ENCODE assay signal across 8 cellular contexts in the genomic region with DNA sequence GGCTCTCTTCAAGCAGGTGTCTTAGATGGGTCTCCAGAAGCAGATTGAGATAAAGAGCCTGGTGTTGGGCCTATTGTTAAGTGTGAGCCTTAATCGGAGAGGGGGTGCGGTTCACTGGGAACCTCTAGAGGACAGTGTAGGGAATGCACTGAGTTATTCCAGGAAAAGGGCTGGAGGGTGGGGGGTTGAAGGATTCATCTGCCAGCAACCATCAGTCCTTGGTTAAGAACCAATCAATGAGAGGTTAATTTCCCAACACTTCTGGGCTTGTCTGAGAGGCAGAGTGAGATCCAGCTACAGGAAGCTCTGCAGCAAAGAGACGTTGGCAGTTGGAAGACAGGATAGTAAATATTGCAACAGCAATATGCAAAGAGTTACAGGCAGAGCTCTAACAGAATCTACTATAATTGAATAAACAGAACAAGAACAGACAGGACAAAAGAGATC. TPM values are rescaled to one million over a fixed set of nuclear protein-coding genes. Genes with fewer than 3 reads are reported as not detected.
A peak's percentile ranks its signal among the peaks of the same experiment; 100 is the strongest.
DNase-seq lines count a peak whose midpoint lies in the region; ATAC-seq and TF ChIP-seq lines count a peak whose summit lies in the region.

No MANE protein-coding gene starts in this region.

- H4K91ac ChIP-seq in trophoblast cell (ENCODE audit: low read depth, low read length), result no peak overlapping the region

- no peaks in the 10 kb centered on the region for H3K9me3 Mint-ChIP-seq in activated CD8-positive, alpha-beta T cell treated with anti-CD3 and anti-CD28 coated beads for 36 hours

- H3K79me2 ChIP-seq in fibroblast of lung (ENCODE audit: control insufficient read depth, insufficient read depth, low read length) (no peaks in the 10 kb centered on the region), trophoblast cell (ENCODE audit: control insufficient read depth, insufficient read depth, low read length, poor library complexity) (no peaks in the 10 kb centered on the region), smooth muscle cell (ENCODE audit: low read depth) (no peaks in the 10 kb centered on the region)

- H3K27ac Mint-ChIP-seq in activated CD8-positive, alpha-beta T cell treated with anti-CD3 and anti-CD28 coated beads for 36 hours, result no peak overlapping the region

- no peak overlapping the region for H3K4ac ChIP-seq in trophoblast cell (ENCODE audit: low read depth, low read length)

- POLR2A ChIA-PET in activated CD8-positive, alpha-beta T cell treated with anti-CD3 and anti-CD28 coated beads for 36 hours (lab: Charles Lee), result no interaction called here

- H3K14ac ChIP-seq in trophoblast cell (ENCODE audit: low read length), result no peak overlapping the region

- intact Hi-C loops in activated CD8-positive, alpha-beta T cell treated with anti-CD3 and anti-CD28 coated beads for 36 hours (cut with micrococcal nuclease), result loop anchor here (10.0 kb wide), 1 partner anchor 234 kb away; no protein-coding TSS in a partner anchor

- no peaks in the 10 kb centered on the region for H4K20me1 ChIP-seq in fibroblast of lung (ENCODE audit: control insufficient read depth, extremely low read depth, insufficient read depth, low read length)
- H4K20me1 ChIP-seq in smooth muscle cell (ENCODE audit: low read depth), result no peaks in the 10 kb centered on the region

- no peaks in the 10 kb centered on the region for H3K36me3 ChIP-seq in GM06990 (ENCODE audit: control insufficient read depth, insufficient read depth, low read length)
- H3K36me3 ChIP-seq in fibroblast of lung (ENCODE audit: control insufficient read depth, insufficient read depth, low read length), result no peaks in the 10 kb centered on the region
- no peaks in the 10 kb centered on the region for H3K36me3 ChIP-seq in trophoblast cell (ENCODE audit: control insufficient read depth in 1 of 2, insufficient read depth in 2 of 2, low read length in 2 of 2)
- no peaks in the 10 kb centered on the region for H3K36me3 ChIP-seq in smooth muscle cell (ENCODE audit: low read depth)

- H3K4me3 ChIP-seq in GM06990 (replicated peaks; ENCODE audit: low read depth, low read length) (no peak overlapping the region), fibroblast of lung (replicated peaks in 1 of 4; ENCODE audit: control extremely low read depth in 1 of 4, insufficient read depth in 1 of 4, low read depth in 3 of 4, low read length in 4 of 4) (no peak overlapping the region), trophoblast cell (ENCODE audit: low read depth, low read length) (no peak overlapping the region), smooth muscle cell (no peak overlapping the region)

- H3K27me3 Mint-ChIP-seq in activated CD8-positive, alpha-beta T cell treated with anti-CD3 and anti-CD28 coated beads for 36 hours, result peaks cover 4% of the 10 kb centered on the region

- CTCF ChIA-PET in activated CD8-positive, alpha-beta T cell treated with anti-CD3 and anti-CD28 coated beads for 36 hours (lab: Charles Lee), result interaction anchor here (0.8 to 1.6 kb wide), 4 partner anchors 11 to 316 kb away, joined by 3 to 5 read pairs (median 3); a partner anchor contains a TSS

- H4K12ac ChIP-seq in trophoblast cell (ENCODE audit: low read depth, low read length), result no peak overlapping the region

- no peak for DNase-seq in GM06990 (ENCODE audit: extremely low read depth, insufficient read length)
- peak; percentile 94 to 98 for DNase-seq in NCI-H526 (lab: John Stamatoyannopoulos, UW)
- DNase-seq in activated CD8-positive, alpha-beta T cell treated with anti-CD3 and anti-CD28 coated beads for 36 hours, result peak; percentile 37
- DNase-seq in fibroblast of lung (ENCODE audit: low read depth in 2 of 2), result peak; percentile 1 to 4
- peak; percentile 11 to 69 for DNase-seq in trophoblast cell
- DNase-seq in smooth muscle cell (lab: John Stamatoyannopoulos, UW; ENCODE audit: unreplicated experiment), result no peak

- H3K23ac ChIP-seq in trophoblast cell (ENCODE audit: low read length), result no peak overlapping the region

- H3K27me3 ChIP-seq in GM06990 (replicated peaks; ENCODE audit: control insufficient read depth, insufficient read depth, low read length) (no peaks in the 10 kb centered on the region), fibroblast of lung (ENCODE audit: control insufficient read depth, insufficient read depth, low read length) (no peaks in the 10 kb centered on the region), trophoblast cell (ENCODE audit: insufficient read depth, low read length) (no peaks in the 10 kb centered on the region), smooth muscle cell (ENCODE audit: low read depth) (no peaks in the 10 kb centered on the region)

- H3K36me3 Mint-ChIP-seq in activated CD8-positive, alpha-beta T cell treated with anti-CD3 and anti-CD28 coated beads for 36 hours (ENCODE audit: low read depth), result no peaks in the 10 kb centered on the region

- H3K4me1 ChIP-seq in fibroblast of lung (ENCODE audit: control insufficient read depth, extremely low read depth, insufficient read depth, low read length) (no peaks in the 10 kb centered on the region), trophoblast cell (ENCODE audit: control insufficient read depth in 1 of 2, insufficient read depth in 2 of 2, low read length in 2 of 2) (no peaks in the 10 kb centered on the region), smooth muscle cell (ENCODE audit: low read depth) (no peaks in the 10 kb centered on the region)

- H3K4me3 Mint-ChIP-seq in activated CD8-positive, alpha-beta T cell treated with anti-CD3 and anti-CD28 coated beads for 36 hours, result no peak overlapping the region

- H3K9ac ChIP-seq in fibroblast of lung (ENCODE audit: insufficient read depth, low read length), result no peak overlapping the region
- no peak overlapping the region for H3K9ac ChIP-seq in trophoblast cell (ENCODE audit: low read length)
- H3K9ac ChIP-seq in smooth muscle cell (ENCODE audit: low read depth), result no peak overlapping the region

- H2BK12ac ChIP-seq in trophoblast cell (ENCODE audit: low read length), result no peak overlapping the region

- no peak overlapping the region for H3K4me2 ChIP-seq in fibroblast of lung (ENCODE audit: extremely low read depth, insufficient read depth, low read length)
- no peak overlapping the region for H3K4me2 ChIP-seq in trophoblast cell (ENCODE audit: low read length)
- no peak overlapping the region for H3K4me2 ChIP-seq in smooth muscle cell

- no peak overlapping the region for H3K18ac ChIP-seq in trophoblast cell (ENCODE audit: low read length)

- H3K79me1 ChIP-seq in trophoblast cell (ENCODE audit: low read length), result no peaks in the 10 kb centered on the region

- H2AFZ ChIP-seq in fibroblast of lung (ENCODE audit: low read length), result no peak overlapping the region
- no peak overlapping the region for H2AFZ ChIP-seq in trophoblast cell (ENCODE audit: insufficient read depth, low read length, poor library complexity)
- no peak overlapping the region for H2AFZ ChIP-seq in smooth muscle cell (ENCODE audit: low read depth)

- no peaks in the 10 kb centered on the region for H3F3A ChIP-seq in smooth muscle cell (ENCODE audit: low read depth)

- TF ChIP-seq CTCF in 22Rv1 (IDR thresholded peaks at IDR 0.05) (peak; percentile 50), GM06990 (IDR thresholded peaks at IDR 0.05; ENCODE audit: insufficient read depth, low read length, poor library complexity, severe bottlenecking) (peak; percentile 61), fibroblast of lung (conservative IDR thresholded peaks at IDR 0.05 in 1 of 2, IDR thresholded peaks at IDR 0.05 in 1 of 2; ENCODE audit: low read depth in 1 of 2, low read length in 2 of 2) (peak; percentile 34 to 45), smooth muscle cell (IDR thresholded peaks at IDR 0.05; ENCODE audit: borderline replicate concordance, insufficient read depth, poor library complexity, severe bottlenecking) (no peak)
- TF ChIP-seq CTCF in activated CD8-positive, alpha-beta T cell treated with anti-CD3 and anti-CD28 coated beads for 36 hours (IDR thresholded peaks at IDR 0.05), result peak; percentile 24

- H3K9me3 ChIP-seq in fibroblast of lung (ENCODE audit: control insufficient read depth, insufficient read depth, low read depth, low read length) (no peaks in the 10 kb centered on the region), trophoblast cell (ENCODE audit: insufficient read depth, low read depth, low read length) (peaks cover 10% of the 10 kb centered on the region), smooth muscle cell (replicated peaks; ENCODE audit: low read depth) (peaks cover 7% of the 10 kb centered on the region)

- no peak overlapping the region for H2BK5ac ChIP-seq in trophoblast cell (ENCODE audit: low read depth, low read length, poor library complexity)

- ATAC-seq in activated CD8-positive, alpha-beta T cell treated with anti-CD3 and anti-CD28 coated beads for 36 hours, result peak; percentile 75
- no peak for ATAC-seq in GM18909 (IDR thresholded peaks at IDR 0.05; ENCODE audit: poor library complexity, unreplicated experiment)

- no peak overlapping the region for H4K8ac ChIP-seq in trophoblast cell (ENCODE audit: low read depth, low read length)

- H2AK5ac ChIP-seq in trophoblast cell (ENCODE audit: low read length), result no peak overlapping the region

- no peak overlapping the region for H2BK120ac ChIP-seq in trophoblast cell (ENCODE audit: insufficient read depth, low read length, poor library complexity)

- no CpG with 5 or more reads among the region's 3 CpGs for WGBS in trophoblast cell (ENCODE audit: extremely low coverage, insufficient coverage, insufficient read length)
- WGBS in smooth muscle cell (ENCODE audit: low lambda C conversion rate), result 47% methylated on average over 3 of the region's 3 CpGs

- peaks cover 8% of the 10 kb centered on the region for H3K4me1 Mint-ChIP-seq in activated CD8-positive, alpha-beta T cell treated with anti-CD3 and anti-CD28 coated beads for 36 hours (ENCODE audit: low read depth)

- H3K27ac ChIP-seq in 22Rv1, result no peak overlapping the region
- no peak overlapping the region for H3K27ac ChIP-seq in fibroblast of lung (ENCODE audit: insufficient read depth, low read length)
- no peak overlapping the region for H3K27ac ChIP-seq in trophoblast cell (ENCODE audit: low read depth, low read length)
- H3K27ac ChIP-seq in smooth muscle cell (ENCODE audit: low read depth), result no peak overlapping the region

RNA-seq across cellular contexts. Expression of a gene that starts 28.7 kb away (rescaled TPM):
- under 1 TPM in 1 of 2 experiments, not detected in 1; 0.18 TPM for total RNA-seq in activated CD8-positive, alpha-beta T cell treated with anti-CD3 and anti-CD28 coated beads for 36 hours
- total RNA-seq in fibroblast of lung (not detected in 2 replicates), smooth muscle cell (not detected in 2 replicates)
- polyA plus RNA-seq in fibroblast of lung (not detected in 2 replicates), smooth muscle cell (not detected in 2 replicates)
- polyA plus RNA-seq in fibroblast of lung (2012), result not detected in 2 replicates
- not detected in 2 replicates for polyA minus RNA-seq in fibroblast of lung (ENCODE audit: low replicate concordance)
- not detected in 2 replicates for polyA plus RNA-seq in trophoblast cell (2013)

RNA-seq across cellular contexts. Expression of a gene that starts 53.7 kb away (rescaled TPM):
- not detected for total RNA-seq in activated CD8-positive, alpha-beta T cell treated with anti-CD3 and anti-CD28 coated beads for 36 hours
- total RNA-seq in fibroblast of lung (not detected in 2 replicates), smooth muscle cell (not detected in 2 replicates)
- polyA plus RNA-seq in fibroblast of lung (not detected in 2 replicates), smooth muscle cell (not detected in 2 replicates)
- not detected in 2 replicates for polyA plus RNA-seq in fibroblast of lung (2012)
- not detected in 2 replicates for polyA minus RNA-seq in fibroblast of lung (ENCODE audit: low replicate concordance)
- polyA plus RNA-seq in trophoblast cell (2013), result 0.01 TPM in 1 of 2 replicates, not detected in the other

Comparison
In these comparisons a context has a peak if more than half of its experiments do, and no peak if none do; other contexts are left out.
1. DNase-seq: peak in NCI-H526 (2 of 2), activated CD8-positive, alpha-beta T cell treated with anti-CD3 and anti-CD28 coated beads for 36 hours (single experiment), fibroblast of lung (2 of 2) and trophoblast cell (2 of 2); none in GM06990 (single experiment) and smooth muscle cell (single experiment).